In the genomic region with DNA sequence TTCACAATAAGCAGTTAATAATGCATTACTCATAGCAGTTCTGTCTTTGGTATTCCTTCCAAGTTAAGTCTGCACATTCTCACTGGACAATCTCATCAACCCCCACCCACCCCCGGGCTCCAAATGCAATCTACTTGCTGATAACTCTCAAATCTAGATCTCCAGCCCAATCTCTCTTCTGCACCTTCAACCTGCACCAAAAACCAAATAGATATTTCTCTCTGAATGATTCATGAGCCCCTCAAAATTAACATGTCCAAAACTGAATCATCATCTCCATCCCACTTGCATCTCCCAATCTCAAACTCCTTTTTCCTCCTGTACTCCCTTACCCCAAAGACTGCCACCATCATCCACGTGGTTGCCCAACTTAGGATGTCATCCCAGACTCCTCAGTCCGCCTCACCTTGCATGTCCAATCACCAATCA, we compare ENCODE assay signal across 15 cellular contexts. TPM values are rescaled to one million over a fixed set of nuclear protein-coding genes. Genes with fewer than 3 reads are reported as not detected.
DNase-seq lines count a peak whose midpoint lies in the region; ATAC-seq and TF ChIP-seq lines count a peak whose summit lies in the region.
"Had no signal": no experiment of that assay in that cellular context is flagged by ENCODE, and none has a peak within 500 bp of the region (broad histone marks: within the 10 kb centered on the region; RNA-seq: fewer than 3 reads in every experiment).

No MANE protein-coding gene starts in this region.

- peaks cover 84% of the 10 kb centered on the region for H3K79me2 ChIP-seq in neural progenitor cell (ENCODE audit: low read depth)

- TF ChIP-seq POLR2A in erythroblast (IDR thresholded peaks at IDR 0.05; ENCODE audit: low read length): no peak

- H4K20me1 ChIP-seq in neural progenitor cell (ENCODE audit: low read depth): peaks cover 16% of the 10 kb centered on the region

- CTCF ChIA-PET in CD8-positive, alpha-beta memory T cell (lab: Charles Lee): no interaction called here
- CTCF ChIA-PET in activated CD4-positive, alpha-beta T cell treated with anti-CD3 and anti-CD28 coated beads, Interleukin-2, amount 10 ng/mL, durations not matched to agents 7 days and 5 days (lab: Charles Lee): no interaction called here

- H3K4me3 ChIP-seq in CD8-positive, alpha-beta memory T cell (ENCODE audit: low read length): no peak overlapping the region
- no peak overlapping the region for H3K4me3 ChIP-seq in MG63
- no peak overlapping the region for H3K4me3 ChIP-seq in neural progenitor cell

- peak overlapping the region in 4 of 7 donors; percentile 3 to 54 (median 20) for H3K4me3 Mint-ChIP-seq in CD8-positive, alpha-beta memory T cell
- peak overlapping the region; percentile 37 for H3K4me3 Mint-ChIP-seq in neural progenitor cell
- H3K4me3 Mint-ChIP-seq in activated CD4-positive, alpha-beta T cell treated with anti-CD3 and anti-CD28 coated beads, Interleukin-2, amount 10 ng/mL, durations not matched to agents 7 days and 5 days: no peak overlapping the region
- H3K4me3 Mint-ChIP-seq: activated CD4-positive, alpha-beta T cell treated with anti-CD3 and anti-CD28 coated beads, Interleukin-2, amount 10 ng/mL, durations not matched to agents 24 days and 14 days had no signal

- no peaks in the 10 kb centered on the region for H3K27me3 ChIP-seq in CD8-positive, alpha-beta memory T cell (ENCODE audit: insufficient read depth, low read length, poor library complexity, severe bottlenecking)
- H3K27me3 ChIP-seq in MG63 (no peaks in the 10 kb centered on the region), neural progenitor cell (no peaks in the 10 kb centered on the region)

- POLR2A ChIA-PET in CD8-positive, alpha-beta memory T cell (lab: Charles Lee): no interaction called here
- POLR2A ChIA-PET in activated CD4-positive, alpha-beta T cell treated with anti-CD3 and anti-CD28 coated beads, Interleukin-2, amount 10 ng/mL, durations not matched to agents 7 days and 5 days (lab: Charles Lee): no interaction called here

- DNase-seq in CD8-positive, alpha-beta memory T cell: no peak
- DNase-seq in MG63: peak; percentile 50
- DNase-seq in erythroblast (lab: John Stamatoyannopoulos, UW): peak; percentile 37 to 65
- no peak for DNase-seq in neural progenitor cell (ENCODE audit: low spot score)
- DNase-seq in activated CD4-positive, alpha-beta T cell treated with anti-CD3 and anti-CD28 coated beads, Interleukin-2, amount 10 ng/mL, durations not matched to agents 7 days and 5 days: no peak
- DNase-seq in cerebellar cortex (ENCODE audit: low spot score): no peak
- DNase-seq: activated CD4-positive, alpha-beta T cell treated with anti-CD3 and anti-CD28 coated beads, Interleukin-2, amount 10 ng/mL, durations not matched to agents 24 days and 14 days; anterior cingulate cortex; left colon; naive B cell; NCI-H146; NCI-H69; T-helper 9 cell had no signal

- TF ChIP-seq CTCF in neural progenitor cell (IDR thresholded peaks at IDR 0.05): no peak

- H3K27me3 Mint-ChIP-seq in CD8-positive, alpha-beta memory T cell: peaks cover 0 to 4% of the 10 kb centered on the region in 2 donors
- H3K27me3 Mint-ChIP-seq in neural progenitor cell (ENCODE audit: insufficient read depth, low read depth): peaks cover 5% of the 10 kb centered on the region
- H3K27me3 Mint-ChIP-seq in activated CD4-positive, alpha-beta T cell treated with anti-CD3 and anti-CD28 coated beads, Interleukin-2, amount 10 ng/mL, durations not matched to agents 7 days and 5 days: no peaks in the 10 kb centered on the region
- H3K27me3 Mint-ChIP-seq: naive B cell had no signal

- peaks cover 4% of the 10 kb centered on the region for H3K4me1 ChIP-seq in CD8-positive, alpha-beta memory T cell (ENCODE audit: insufficient read depth, low read length)
- H3K4me1 ChIP-seq in neural progenitor cell: peaks cover 15% of the 10 kb centered on the region

- peaks cover 30 to 39% (median 35%) of the 10 kb centered on the region in 3 donors for H3K4me1 Mint-ChIP-seq in CD8-positive, alpha-beta memory T cell
- H3K4me1 Mint-ChIP-seq in neural progenitor cell: peaks cover 33% of the 10 kb centered on the region
- H3K4me1 Mint-ChIP-seq in activated CD4-positive, alpha-beta T cell treated with anti-CD3 and anti-CD28 coated beads, Interleukin-2, amount 10 ng/mL, durations not matched to agents 7 days and 5 days: peaks cover 18% of the 10 kb centered on the region

- ATAC-seq in GM21526 (IDR thresholded peaks at IDR 0.05; ENCODE audit: low FRiP score, unreplicated experiment) (no peak), HG03469 (IDR thresholded peaks at IDR 0.05; ENCODE audit: unreplicated experiment) (no peak)
- ATAC-seq: left colon had no signal

- H3K9me3 Mint-ChIP-seq in CD8-positive, alpha-beta memory T cell: no peaks in the 10 kb centered on the region
- H3K9me3 Mint-ChIP-seq in neural progenitor cell: no peaks in the 10 kb centered on the region
- H3K9me3 Mint-ChIP-seq in activated CD4-positive, alpha-beta T cell treated with anti-CD3 and anti-CD28 coated beads, Interleukin-2, amount 10 ng/mL, durations not matched to agents 7 days and 5 days: no peaks in the 10 kb centered on the region
- H3K9me3 Mint-ChIP-seq: activated CD4-positive, alpha-beta T cell treated with anti-CD3 and anti-CD28 coated beads, Interleukin-2, amount 10 ng/mL, durations not matched to agents 24 days and 14 days; naive B cell had no signal

- H3K27ac Mint-ChIP-seq in CD8-positive, alpha-beta memory T cell: peak overlapping the region in 5 of 8 donors; percentile 3 to 75 (median 9)
- H3K27ac Mint-ChIP-seq in neural progenitor cell: no peak overlapping the region
- no peak overlapping the region for H3K27ac Mint-ChIP-seq in activated CD4-positive, alpha-beta T cell treated with anti-CD3 and anti-CD28 coated beads, Interleukin-2, amount 10 ng/mL, durations not matched to agents 7 days and 5 days
- H3K27ac Mint-ChIP-seq: activated CD4-positive, alpha-beta T cell treated with anti-CD3 and anti-CD28 coated beads, Interleukin-2, amount 10 ng/mL, durations not matched to agents 24 days and 14 days had no signal

- H2AFZ ChIP-seq in neural progenitor cell (replicated peaks): no peak overlapping the region

- H3K9ac ChIP-seq in neural progenitor cell: no peak overlapping the region

- no peak overlapping the region for H3K27ac ChIP-seq in CD8-positive, alpha-beta memory T cell (ENCODE audit: low read depth, low read length)
- H3K27ac ChIP-seq in neural progenitor cell: no peak overlapping the region

- H3F3A ChIP-seq in neural progenitor cell (ENCODE audit: low read depth): peaks cover 31% of the 10 kb centered on the region

- H3K9me3 ChIP-seq in CD8-positive, alpha-beta memory T cell (ENCODE audit: low read length): no peaks in the 10 kb centered on the region
- H3K9me3 ChIP-seq in MG63 (no peaks in the 10 kb centered on the region), neural progenitor cell (ENCODE audit: low read depth) (no peaks in the 10 kb centered on the region)

- peaks cover 0 to 6% (median 0%) of the 10 kb centered on the region in 3 donors for H3K36me3 Mint-ChIP-seq in CD8-positive, alpha-beta memory T cell
- peaks cover 5% of the 10 kb centered on the region for H3K36me3 Mint-ChIP-seq in neural progenitor cell
- no peaks in the 10 kb centered on the region for H3K36me3 Mint-ChIP-seq in activated CD4-positive, alpha-beta T cell treated with anti-CD3 and anti-CD28 coated beads, Interleukin-2, amount 10 ng/mL, durations not matched to agents 7 days and 5 days (ENCODE audit: low read depth)
- H3K36me3 Mint-ChIP-seq: naive B cell had no signal

- no peaks in the 10 kb centered on the region for H3K36me3 ChIP-seq in CD8-positive, alpha-beta memory T cell (ENCODE audit: insufficient read depth, low read length)
- H3K36me3 ChIP-seq in MG63 (peaks cover 6% of the 10 kb centered on the region), neural progenitor cell (no peaks in the 10 kb centered on the region)

- peak overlapping the region; percentile 5 for H3K4me2 ChIP-seq in neural progenitor cell

RNA-seq across cellular contexts. Expression of a gene that starts 2.7 kb away (rescaled TPM):
- total RNA-seq in CD8-positive, alpha-beta memory T cell: 10 to 100 TPM; 10.5 TPM
- polyA plus RNA-seq in CD8-positive, alpha-beta memory T cell: 2.4 TPM
- 21.9 and 29.2 TPM in 2 replicates for total RNA-seq in MG63 (2014; rRNA removed; shearing (Covaris generic); ENCODE audit: low replicate concordance)
- total RNA-seq in neural progenitor cell (ENCODE audit: low replicate concordance): 71.9 and 92.7 TPM in 2 replicates
- total RNA-seq in activated CD4-positive, alpha-beta T cell treated with anti-CD3 and anti-CD28 coated beads, Interleukin-2, amount 10 ng/mL, durations not matched to agents 7 days and 5 days: 1 to 10 TPM; 5.0 to 7.5 TPM

Comparison
In these comparisons a context has a peak if more than half of its experiments do, and no peak if none do; other contexts are left out.
1. DNase-seq: peak in MG63 (single experiment) and erythroblast (2 of 2); none in CD8-positive, alpha-beta memory T cell (0 of 5), neural progenitor cell (single experiment), activated CD4-positive, alpha-beta T cell treated with anti-CD3 and anti-CD28 coated beads, Interleukin-2, amount 10 ng/mL, durations not matched to agents 7 days and 5 days (single experiment) and cerebellar cortex (single experiment).
2. H3K27ac Mint-ChIP-seq: peak in CD8-positive, alpha-beta memory T cell (5 of 8); none in neural progenitor cell (single experiment) and activated CD4-positive, alpha-beta T cell treated with anti-CD3 and anti-CD28 coated beads, Interleukin-2, amount 10 ng/mL, durations not matched to agents 7 days and 5 days (single experiment).